In genomic region chr4:82423245-82424054, GRCh38 we compare ENCODE assay signal across 8 cellular contexts. TPM values are rescaled to one million over a fixed set of nuclear protein-coding genes. Genes with fewer than 3 reads are reported as not detected.
DNase-seq lines count a peak whose midpoint lies in the region; ATAC-seq and TF ChIP-seq lines count a peak whose summit lies in the region.

No MANE protein-coding gene starts in this region.

- no peaks in the 10 kb centered on the region for H3K27me3 Mint-ChIP-seq in activated CD4-positive, alpha-beta T cell treated with anti-CD3 and anti-CD28 coated beads for 36 hours
- peaks cover 2% of the 10 kb centered on the region for H3K27me3 Mint-ChIP-seq in central memory CD8-positive, alpha-beta T cell
- peaks cover 1% of the 10 kb centered on the region for H3K27me3 Mint-ChIP-seq in stimulated activated memory B cell treated with anti-CD40 and anti-IgM and Interleukin-4, amounts not matched to agents 10 μg/mL and 1 μg/mL and 100 μg/mL, for 72 hours

- peak overlapping the region; percentile 72 for H3K27ac Mint-ChIP-seq in activated CD4-positive, alpha-beta T cell treated with anti-CD3 and anti-CD28 coated beads for 36 hours
- H3K27ac Mint-ChIP-seq in central memory CD8-positive, alpha-beta T cell (ENCODE audit: low read depth), result peak overlapping the region; percentile 41
- no peak overlapping the region for H3K27ac Mint-ChIP-seq in stimulated activated memory B cell treated with anti-CD40 and anti-IgM and Interleukin-4, amounts not matched to agents 10 μg/mL and 1 μg/mL and 100 μg/mL, for 72 hours

- no peak overlapping the region for H3K4me3 ChIP-seq in NB4 (ENCODE audit: low read depth, low read length)
- no peak overlapping the region for H3K4me3 ChIP-seq in thyroid gland (replicated peaks in 1 of 3)

- intact Hi-C loops in activated CD4-positive, alpha-beta T cell treated with anti-CD3 and anti-CD28 coated beads for 36 hours (cut with DNase I, micrococcal nuclease), result no loop called here
- intact Hi-C loops in thyroid gland (cut with DNase I), result no loop called here

- H3K4me1 Mint-ChIP-seq in activated CD4-positive, alpha-beta T cell treated with anti-CD3 and anti-CD28 coated beads for 36 hours, result peaks cover 34% of the 10 kb centered on the region
- peaks cover 45% of the 10 kb centered on the region for H3K4me1 Mint-ChIP-seq in central memory CD8-positive, alpha-beta T cell
- H3K4me1 Mint-ChIP-seq in stimulated activated memory B cell treated with anti-CD40 and anti-IgM and Interleukin-4, amounts not matched to agents 10 μg/mL and 1 μg/mL and 100 μg/mL, for 72 hours, result peaks cover 37% of the 10 kb centered on the region

- no peak for TF ChIP-seq POLR2A in NB4 (IDR thresholded peaks at IDR 0.05; ENCODE audit: extremely low read depth, insufficient read length)
- no peak for TF ChIP-seq POLR2A in thyroid gland (IDR thresholded peaks at IDR 0.05)

- H3K27ac ChIP-seq in thyroid gland, result no peak overlapping the region

- H3K9me3 ChIP-seq in thyroid gland, result no peaks in the 10 kb centered on the region

- ATAC-seq in activated CD4-positive, alpha-beta T cell treated with anti-CD3 and anti-CD28 coated beads for 36 hours, result peak; percentile 59
- ATAC-seq in central memory CD8-positive, alpha-beta T cell (replicated peaks; ENCODE audit: extremely low read depth, poor library complexity, severe bottlenecking), result no peak
- ATAC-seq in stimulated activated memory B cell treated with anti-CD40 and anti-IgM and Interleukin-4, amounts not matched to agents 10 μg/mL and 1 μg/mL and 100 μg/mL, for 72 hours, result no peak
- no peak for ATAC-seq in HG02870 (IDR thresholded peaks at IDR 0.05; ENCODE audit: unreplicated experiment)

- TF ChIP-seq CTCF in NB4 (IDR thresholded peaks at IDR 0.05; ENCODE audit: low read depth, low read length), result no peak
- no peak for TF ChIP-seq CTCF in thyroid gland (IDR thresholded peaks at IDR 0.05)

- H3K4me1 ChIP-seq in thyroid gland, result peaks cover 18 to 19% of the 10 kb centered on the region in 2 donors

- DNase-seq in activated CD4-positive, alpha-beta T cell treated with anti-CD3 and anti-CD28 coated beads for 36 hours, result no peak
- no peak for DNase-seq in activated CD4-positive, alpha-beta T cell treated with anti-CD3 and anti-CD28 coated beads for 48 hours
- DNase-seq in NB4 (ENCODE audit: low read depth), result peak; percentile 24
- no peak for DNase-seq in central memory CD8-positive, alpha-beta T cell (ENCODE audit: low spot score in 2 of 2)
- peak; percentile 96 for DNase-seq in renal cortical epithelial cell (ENCODE audit: low read depth)
- DNase-seq in thyroid gland, result no peak

- POLR2A ChIA-PET in activated CD4-positive, alpha-beta T cell treated with anti-CD3 and anti-CD28 coated beads for 36 hours (lab: Charles Lee), result interaction anchor here (0.6 to 2.0 kb wide), 5 partner anchors 9 to 482 kb away, joined by 3 to 6 read pairs (median 4); partner anchors contain the start of gene HNRNPD

- H3K9me3 Mint-ChIP-seq in activated CD4-positive, alpha-beta T cell treated with anti-CD3 and anti-CD28 coated beads for 36 hours (ENCODE audit: low read depth), result no peaks in the 10 kb centered on the region
- H3K9me3 Mint-ChIP-seq in central memory CD8-positive, alpha-beta T cell, result no peaks in the 10 kb centered on the region
- H3K9me3 Mint-ChIP-seq in stimulated activated memory B cell treated with anti-CD40 and anti-IgM and Interleukin-4, amounts not matched to agents 10 μg/mL and 1 μg/mL and 100 μg/mL, for 72 hours, result no peaks in the 10 kb centered on the region

- peaks cover 35 to 37% of the 10 kb centered on the region in 2 donors for H3K36me3 ChIP-seq in thyroid gland

- H3K4me3 Mint-ChIP-seq in activated CD4-positive, alpha-beta T cell treated with anti-CD3 and anti-CD28 coated beads for 36 hours, result no peak overlapping the region
- H3K4me3 Mint-ChIP-seq in central memory CD8-positive, alpha-beta T cell, result no peak overlapping the region
- no peak overlapping the region for H3K4me3 Mint-ChIP-seq in stimulated activated memory B cell treated with anti-CD40 and anti-IgM and Interleukin-4, amounts not matched to agents 10 μg/mL and 1 μg/mL and 100 μg/mL, for 72 hours

- H3K36me3 Mint-ChIP-seq in activated CD4-positive, alpha-beta T cell treated with anti-CD3 and anti-CD28 coated beads for 36 hours (ENCODE audit: low read depth), result peaks cover 63% of the 10 kb centered on the region
- H3K36me3 Mint-ChIP-seq in central memory CD8-positive, alpha-beta T cell (ENCODE audit: insufficient read depth), result peaks cover 63% of the 10 kb centered on the region
- peaks cover 50% of the 10 kb centered on the region for H3K36me3 Mint-ChIP-seq in stimulated activated memory B cell treated with anti-CD40 and anti-IgM and Interleukin-4, amounts not matched to agents 10 μg/mL and 1 μg/mL and 100 μg/mL, for 72 hours

- H3K27me3 ChIP-seq in thyroid gland, result no peaks in the 10 kb centered on the region

- CTCF ChIA-PET in activated CD4-positive, alpha-beta T cell treated with anti-CD3 and anti-CD28 coated beads for 36 hours (lab: Charles Lee), result interaction anchor here (0.9 to 3.2 kb wide), 6 partner anchors 8 to 138 kb away, joined by 3 to 10 read pairs (median 4); partner anchors contain the start of gene HNRNPD

- WGBS in thyroid gland, 2 donors, result 90 to 95% methylated on average over 7 of the region's 7 CpGs

RNA-seq across cellular contexts. Expression of gene HNRNPDL, which starts 6.8 kb away (rescaled TPM):
- 100 to 1,000 TPM; 308 to 345 TPM for total RNA-seq in activated CD4-positive, alpha-beta T cell treated with anti-CD3 and anti-CD28 coated beads for 36 hours
- 174 and 185 TPM in 2 replicates for total RNA-seq in renal cortical epithelial cell
- total RNA-seq in thyroid gland, result 100 to 1,000 TPM; 189 to 287 (median 245) TPM

RNA-seq across cellular contexts. Expression of gene ENOPH1, which starts 6.9 kb away (rescaled TPM):
- 10 to 100 TPM; 60.1 to 81.8 TPM for total RNA-seq in activated CD4-positive, alpha-beta T cell treated with anti-CD3 and anti-CD28 coated beads for 36 hours
- 53.8 and 62.7 TPM in 2 replicates for total RNA-seq in renal cortical epithelial cell
- 10 to 100 TPM; 21.3 to 35.3 (median 25.9) TPM for total RNA-seq in thyroid gland

RNA-seq across cellular contexts. Expression of gene HNRNPD, which starts 49.7 kb away (rescaled TPM):
- total RNA-seq in activated CD4-positive, alpha-beta T cell treated with anti-CD3 and anti-CD28 coated beads for 36 hours, result 100 to 1,000 TPM; 505 to 510 TPM
- 22.2 and 101 TPM in 2 replicates for total RNA-seq in renal cortical epithelial cell
- total RNA-seq in thyroid gland, result 100 to 1,000 TPM in 1 of 4 donors, 10 to 100 TPM in 3; 67.1 to 145 (median 93.8) TPM

Comparison
In these comparisons a context has a peak if more than half of its experiments do, and no peak if none do; other contexts are left out.
1. DNase-seq: peak in NB4 (single experiment) and renal cortical epithelial cell (single experiment); none in activated CD4-positive, alpha-beta T cell treated with anti-CD3 and anti-CD28 coated beads for 36 hours (single experiment), activated CD4-positive, alpha-beta T cell treated with anti-CD3 and anti-CD28 coated beads for 48 hours (single experiment), central memory CD8-positive, alpha-beta T cell (0 of 2) and thyroid gland (0 of 2).